In genomic region chr7:101696-102376, GRCh38 we compare ENCODE assay signal across 12 cellular contexts.
A peak's percentile ranks its signal among the peaks of the same experiment; 100 is the strongest.
DNase-seq lines count a peak whose midpoint lies in the region; ATAC-seq and TF ChIP-seq lines count a peak whose summit lies in the region.
"Had no signal": no experiment of that assay in that cellular context is flagged by ENCODE, and none has a peak within 500 bp of the region (broad histone marks: within the 10 kb centered on the region; RNA-seq: fewer than 3 reads in every experiment).

No MANE protein-coding gene starts in this region.

- no TSS peak for BruUV-seq in PC-9 (replicated peaks; lab: Mats Ljungman, UMichigan)

- H3K4me1 Mint-ChIP-seq in T-cell, result peaks cover 4 to 16% (median 16%) of the 10 kb centered on the region in 3 donors
- H3K4me1 Mint-ChIP-seq: activated naive CD8-positive, alpha-beta T cell treated with anti-CD3 and anti-CD28 coated beads for 36 hours had no signal

- TF ChIP-seq CTCF in PC-9 (conservative IDR thresholded peaks at IDR 0.05) (no peak), epithelial cell of proximal tubule (conservative IDR thresholded peaks at IDR 0.05; ENCODE audit: low read depth, low read length) (no peak)

- H3K36me3 Mint-ChIP-seq in T-cell, result no peaks in the 10 kb centered on the region
- H3K36me3 Mint-ChIP-seq: activated naive CD8-positive, alpha-beta T cell treated with anti-CD3 and anti-CD28 coated beads for 36 hours had no signal

- peaks cover 33% of the 10 kb centered on the region for H3F3A ChIP-seq in PC-9 (ENCODE audit: insufficient read depth, low read depth)

- peaks cover 15% of the 10 kb centered on the region for H3K9me3 ChIP-seq in PC-9 (ENCODE audit: insufficient read depth, low read depth)

- peaks cover 19 to 20% of the 10 kb centered on the region in 2 donors for H3K27me3 Mint-ChIP-seq in T-cell

- no peaks in the 10 kb centered on the region for H3K36me3 ChIP-seq in PC-9 (ENCODE audit: low read depth)
- H3K36me3 ChIP-seq: left ventricle myocardium inferior had no signal

- peak overlapping the region in 1 of 2 donors; percentile 66 for H3K27ac Mint-ChIP-seq in T-cell
- H3K27ac Mint-ChIP-seq: progenitor cell of endocrine pancreas had no signal

- peaks cover 5 to 13% (median 7%) of the 10 kb centered on the region in 3 donors for H3K9me3 Mint-ChIP-seq in T-cell
- H3K9me3 Mint-ChIP-seq: activated naive CD8-positive, alpha-beta T cell treated with anti-CD3 and anti-CD28 coated beads for 36 hours had no signal

- DNase-seq in ELR (ENCODE audit: low read depth) (peak; percentile 98), PC-9 (peak; percentile 50 to 93), epithelial cell of proximal tubule (ENCODE audit: low read depth) (peak; percentile 69), renal cortical epithelial cell (ENCODE audit: low read depth) (peak; percentile 97), D341Med (ENCODE audit: low spot score) (no peak), T-cell (no peak)
- DNase-seq: activated naive CD8-positive, alpha-beta T cell treated with anti-CD3 and anti-CD28 coated beads for 36 hours; left ventricle myocardium inferior; Right ventricle myocardium superior had no signal

- no peaks in the 10 kb centered on the region for H4K20me1 ChIP-seq in PC-9 (ENCODE audit: insufficient read depth)

- peak overlapping the region; percentile 63 for H3K27ac ChIP-seq in PC-9
- H3K27ac ChIP-seq: left ventricle myocardium inferior had no signal

- POLR2A ChIA-PET in PC-9 (lab: Charles Lee; ENCODE audit: unreplicated experiment) (interaction anchor here (0.5 to 0.7 kb wide), 2 partner anchors 90 to 102 kb away, joined by 3 to 4 read pairs; partner anchors contain the start of gene FAM20C), T-cell (lab: Charles Lee) (no interaction called here)

- peaks cover 33% of the 10 kb centered on the region for H3K4me1 ChIP-seq in PC-9 (replicated peaks; ENCODE audit: insufficient read depth)
- H3K4me1 ChIP-seq: left ventricle myocardium inferior had no signal

- H3K79me2 ChIP-seq in PC-9 (ENCODE audit: low read depth), result no peaks in the 10 kb centered on the region

- H3K4me3 ChIP-seq in PC-9, result no peak overlapping the region
- H3K4me3 ChIP-seq in epithelial cell of proximal tubule (ENCODE audit: low read depth, low read length), result no peak overlapping the region
- H3K4me3 ChIP-seq: left ventricle myocardium inferior had no signal

- intact Hi-C loops in PC-9 (cut with micrococcal nuclease; ENCODE audit: unreplicated experiment), result loop anchor here (5.0 kb wide), 1 partner anchor 40 kb away; no protein-coding TSS in a partner anchor

- TF ChIP-seq POLR2A in GM18505 (IDR thresholded peaks at IDR 0.05; ENCODE audit: borderline replicate concordance, extremely low read depth, insufficient read depth, insufficient read length), result no peak

- peak overlapping the region; percentile 39 for H3K4me2 ChIP-seq in PC-9

- no peak overlapping the region for H3K4me3 Mint-ChIP-seq in T-cell
- H3K4me3 Mint-ChIP-seq: activated naive CD8-positive, alpha-beta T cell treated with anti-CD3 and anti-CD28 coated beads for 36 hours had no signal

- H3K27me3 ChIP-seq in PC-9 (ENCODE audit: insufficient read depth, low read depth), result no peaks in the 10 kb centered on the region

- CTCF ChIA-PET in PC-9 (lab: Charles Lee) (no interaction called here), T-cell (lab: Charles Lee) (no interaction called here)

- no peak overlapping the region for H2AFZ ChIP-seq in PC-9

- no peaks in the 10 kb centered on the region for H3K9me2 ChIP-seq in PC-9 (ENCODE audit: insufficient read depth)

- ATAC-seq in GM18505 (IDR thresholded peaks at IDR 0.05; ENCODE audit: unreplicated experiment), result no peak
- ATAC-seq in GM21515 (IDR thresholded peaks at IDR 0.05; ENCODE audit: unreplicated experiment), result no peak
- no peak for ATAC-seq in T-cell (replicated peaks in 1 of 4)

Comparison
In these comparisons a context has a peak if more than half of its experiments do, and no peak if none do; other contexts are left out.
1. DNase-seq: peak in ELR (single experiment), PC-9 (2 of 2), epithelial cell of proximal tubule (single experiment) and renal cortical epithelial cell (single experiment); none in D341Med (single experiment) and T-cell (0 of 34).